16 cellular contexts compared by ENCODE assay signal in genomic region chr2:36397040-36397616, GRCh38.
"Had no signal": no experiment of that assay in that cellular context is flagged by ENCODE, and none has a peak within 500 bp of the region (broad histone marks: within the 10 kb centered on the region; RNA-seq: fewer than 3 reads in every experiment).

No MANE protein-coding gene starts in this region.

- H3K27me3 ChIP-seq: body of pancreas, esophagus muscularis mucosa, testis, uterus had no signal

- DNase-seq: activated CD4-positive, alpha-beta T cell treated with anti-CD3 and anti-CD28 coated beads, Interleukin-2, amount 50 U/mL, for 1 hour; activated naive CD4-positive, alpha-beta T cell treated with anti-CD3 and anti-CD28 coated beads, Interleukin-2, amount 50 U/mL, for 16 hours; activated T-cell treated with anti-CD3 and anti-CD28 coated beads for 4 hours; body of pancreas; endodermal cell; head of caudate nucleus; mammary epithelial cell; stimulated activated CD4-positive, alpha-beta T cell treated with anti-CD3 and anti-CD28 coated beads, Interleukin-12 subunit alpha, Interleukin-12 subunit beta, amount 100 ng/mL, for 4 hours; T-helper 17 cell; testis; uterus had no signal

- H3K9me3 Mint-ChIP-seq: activated T-helper 2 cell treated with anti-CD3 and anti-CD28 coated beads, Interferon-gamma antibody, Interleukin-2, Interleukin-4, amounts not matched to agents 10 μg/mL and 5 μg/mL and 100 μg/mL, durations not matched to agents 14 hours and 24 hours and 36 hours; central memory CD8-positive, alpha-beta T cell; dendritic cell treated with granulocyte-macrophage colony-stimulating factor and Interleukin-4, amounts not matched to agents 40 ng/mL and 50 ng/mL, for 4 days; endodermal cell; stimulated activated naive CD8-positive, alpha-beta T cell treated with anti-CD3 and anti-CD28 coated beads, Interleukin-15, Interleukin-2, amounts not matched to agents 100 ng/mL and 50 ng/mL, for 24 hours had no signal

- H3K27me3 Mint-ChIP-seq: central memory CD8-positive, alpha-beta T cell; dendritic cell treated with granulocyte-macrophage colony-stimulating factor and Interleukin-4, amounts not matched to agents 40 ng/mL and 50 ng/mL, for 4 days; stimulated activated naive CD8-positive, alpha-beta T cell treated with anti-CD3 and anti-CD28 coated beads, Interleukin-15, Interleukin-2, amounts not matched to agents 100 ng/mL and 50 ng/mL, for 24 hours had no signal

- ATAC-seq: body of pancreas, T-helper 17 cell had no signal

- H3K27ac ChIP-seq: body of pancreas, esophagus muscularis mucosa, testis, uterus had no signal

- H3K4me1 ChIP-seq: body of pancreas, testis, uterus had no signal

- H3K4me3 Mint-ChIP-seq: central memory CD8-positive, alpha-beta T cell; dendritic cell treated with granulocyte-macrophage colony-stimulating factor and Interleukin-4, amounts not matched to agents 40 ng/mL and 50 ng/mL, for 4 days; endodermal cell; stimulated activated naive CD8-positive, alpha-beta T cell treated with anti-CD3 and anti-CD28 coated beads, Interleukin-15, Interleukin-2, amounts not matched to agents 100 ng/mL and 50 ng/mL, for 24 hours; T-helper 17 cell had no signal

- H3K9me3 ChIP-seq: body of pancreas, esophagus muscularis mucosa, testis, uterus had no signal

- H3K36me3 ChIP-seq: uterus had no signal

- H3K27ac Mint-ChIP-seq: activated T-helper 2 cell treated with anti-CD3 and anti-CD28 coated beads, Interferon-gamma antibody, Interleukin-2, Interleukin-4, amounts not matched to agents 10 μg/mL and 5 μg/mL and 100 μg/mL, durations not matched to agents 14 hours and 24 hours and 36 hours; dendritic cell treated with granulocyte-macrophage colony-stimulating factor and Interleukin-4, amounts not matched to agents 40 ng/mL and 50 ng/mL, for 4 days; endodermal cell; stimulated activated naive CD8-positive, alpha-beta T cell treated with anti-CD3 and anti-CD28 coated beads, Interleukin-15, Interleukin-2, amounts not matched to agents 100 ng/mL and 50 ng/mL, for 24 hours; T-helper 17 cell had no signal

- H3K4me3 ChIP-seq: body of pancreas, esophagus muscularis mucosa, testis, uterus had no signal
